12 cellular contexts compared by ENCODE assay signal in genomic region chr18:21386523-21387240, GRCh38.
DNase-seq lines count a peak whose midpoint lies in the region; ATAC-seq and TF ChIP-seq lines count a peak whose summit lies in the region.
"Had no signal": no experiment of that assay in that cellular context is flagged by ENCODE, and none has a peak within 500 bp of the region (broad histone marks: within the 10 kb centered on the region; RNA-seq: fewer than 3 reads in every experiment).

No MANE protein-coding gene starts in this region.

- peak; percentile 15 for DNase-seq in NCI-H345 (lab: John Stamatoyannopoulos, UW)
- DNase-seq in NCI-H345 treated with DMSO at 0.1 percent for 48 hours (lab: John Stamatoyannopoulos, UW; ENCODE audit: unreplicated experiment), result no peak
- peak; percentile 2 to 40 for DNase-seq in NCI-H526 (lab: John Stamatoyannopoulos, UW)
- DNase-seq in iPS DF 19.7 (ENCODE audit: low read depth, low spot score), result peak; percentile 72
- DNase-seq in neural progenitor cell (ENCODE audit: low spot score), result no peak
- DNase-seq in activated CD4-positive, alpha-beta memory T cell treated with anti-CD3 and anti-CD28 coated beads for 36 hours, result no peak
- no peak for DNase-seq in OCI-M2 (lab: John Stamatoyannopoulos, UW; ENCODE audit: unreplicated experiment)
- DNase-seq: C1 segment of cervical spinal cord, KG1, NCI-H1092, NCI-H2029 had no signal

- no peaks in the 10 kb centered on the region for H3K9me3 Mint-ChIP-seq in neural progenitor cell
- no peaks in the 10 kb centered on the region for H3K9me3 Mint-ChIP-seq in activated CD4-positive, alpha-beta memory T cell treated with anti-CD3 and anti-CD28 coated beads for 36 hours

- H3K4me1 ChIP-seq in neural progenitor cell, result peaks cover 14% of the 10 kb centered on the region

- no peaks in the 10 kb centered on the region for H3K27me3 ChIP-seq in neural progenitor cell

- intact Hi-C loops in activated CD4-positive, alpha-beta memory T cell treated with anti-CD3 and anti-CD28 coated beads for 36 hours (cut with micrococcal nuclease), result no loop called here

- peaks cover 55% of the 10 kb centered on the region for H3F3A ChIP-seq in neural progenitor cell (ENCODE audit: low read depth)

- H3K79me2 ChIP-seq in neural progenitor cell (ENCODE audit: low read depth), result peaks cover 98% of the 10 kb centered on the region

- POLR2A ChIA-PET in activated CD4-positive, alpha-beta memory T cell treated with anti-CD3 and anti-CD28 coated beads for 36 hours (lab: Charles Lee), result interaction anchor here (0.6 kb wide), 1 partner anchor 235 kb away, joined by 3 read pairs; no protein-coding TSS in a partner anchor

- H2AFZ ChIP-seq in neural progenitor cell (replicated peaks), result no peak overlapping the region

- H3K27ac ChIP-seq in neural progenitor cell, result peak overlapping the region; percentile 46

- CTCF ChIA-PET in activated CD4-positive, alpha-beta memory T cell treated with anti-CD3 and anti-CD28 coated beads for 36 hours (lab: Charles Lee), result no interaction called here

- peaks cover 59% of the 10 kb centered on the region for H3K36me3 ChIP-seq in neural progenitor cell

- no peaks in the 10 kb centered on the region for H3K4me1 Mint-ChIP-seq in neural progenitor cell
- no peaks in the 10 kb centered on the region for H3K4me1 Mint-ChIP-seq in activated CD4-positive, alpha-beta memory T cell treated with anti-CD3 and anti-CD28 coated beads for 36 hours (ENCODE audit: low read depth)

- H3K27me3 Mint-ChIP-seq in neural progenitor cell (ENCODE audit: insufficient read depth, low read depth), result no peaks in the 10 kb centered on the region
- H3K27me3 Mint-ChIP-seq in activated CD4-positive, alpha-beta memory T cell treated with anti-CD3 and anti-CD28 coated beads for 36 hours, result peaks cover 6% of the 10 kb centered on the region

- no peak overlapping the region for H3K4me3 ChIP-seq in neural progenitor cell

- peaks cover 42% of the 10 kb centered on the region for H3K36me3 Mint-ChIP-seq in neural progenitor cell
- no peaks in the 10 kb centered on the region for H3K36me3 Mint-ChIP-seq in activated CD4-positive, alpha-beta memory T cell treated with anti-CD3 and anti-CD28 coated beads for 36 hours

- H3K9me3 ChIP-seq in neural progenitor cell (ENCODE audit: low read depth), result no peaks in the 10 kb centered on the region

- H3K4me3 Mint-ChIP-seq in neural progenitor cell, result no peak overlapping the region
- H3K4me3 Mint-ChIP-seq in activated CD4-positive, alpha-beta memory T cell treated with anti-CD3 and anti-CD28 coated beads for 36 hours, result no peak overlapping the region

- TF ChIP-seq CTCF in neural progenitor cell (IDR thresholded peaks at IDR 0.05), result no peak

- H3K27ac Mint-ChIP-seq in neural progenitor cell, result no peak overlapping the region
- H3K27ac Mint-ChIP-seq in activated CD4-positive, alpha-beta memory T cell treated with anti-CD3 and anti-CD28 coated beads for 36 hours, result no peak overlapping the region

- H3K4me2 ChIP-seq in neural progenitor cell, result peak overlapping the region; percentile 19

- H3K9ac ChIP-seq in neural progenitor cell, result no peak overlapping the region

- H4K20me1 ChIP-seq in neural progenitor cell (ENCODE audit: low read depth), result peaks cover 6% of the 10 kb centered on the region

- ATAC-seq in HG03439 (IDR thresholded peaks at IDR 0.05; ENCODE audit: unreplicated experiment), result no peak

Comparison
In these comparisons a context has a peak if more than half of its experiments do, and no peak if none do; other contexts are left out.
1. DNase-seq: peak in NCI-H345 (single experiment), NCI-H526 (2 of 2) and iPS DF 19.7 (single experiment); none in NCI-H345 treated with DMSO at 0.1 percent for 48 hours (single experiment), neural progenitor cell (single experiment), activated CD4-positive, alpha-beta memory T cell treated with anti-CD3 and anti-CD28 coated beads for 36 hours (single experiment) and OCI-M2 (single experiment).